ENCODE assay signal across 28 cellular contexts in genomic region chr3:46031747-46032146, GRCh38. TPM values are rescaled to one million over a fixed set of nuclear protein-coding genes. Genes with fewer than 3 reads are reported as not detected.
"Had no signal": no experiment of that assay in that cellular context is flagged by ENCODE, and none has a peak within 500 bp of the region (broad histone marks: within the 10 kb centered on the region; RNA-seq: fewer than 3 reads in every experiment).

No MANE protein-coding gene starts in this region.

- H3K4me3 ChIP-seq: stomach, suprapubic skin, testis, thoracic aorta, thyroid gland, tibial artery, tibial nerve, transverse colon, upper lobe of left lung, upper lobe of right lung, uterus, vagina had no signal

- ATAC-seq: stimulated activated effector memory CD8-positive, alpha-beta T cell treated with anti-CD3 and anti-CD28 coated beads, Interleukin-12 subunit alpha, Interleukin-12 subunit beta, amount 100 ng/mL, for 72 hours; stimulated activated naive B cell treated with anti-CD40 and anti-IgM and Interleukin-4, amounts not matched to agents 10 μg/mL and 1 μg/mL and 100 μg/mL, for 72 hours; stimulated activated naive CD8-positive, alpha-beta T cell treated with anti-CD3 and anti-CD28 coated beads, Interleukin-15, amount 100 ng/mL, for 72 hours; stimulated activated naive CD8-positive, alpha-beta T cell treated with anti-CD3 and anti-CD28 coated beads, Interleukin-15, Interleukin-2, amounts not matched to agents 100 U/mL and 50 U/mL, for 24 hours had no signal

- H3K4me1 ChIP-seq: stomach, suprapubic skin, testis, thyroid gland, tibial artery, tibial nerve, transverse colon, upper lobe of left lung, upper lobe of right lung, uterus, vagina had no signal

- H3K27ac ChIP-seq: stomach, suprapubic skin, testis, thoracic aorta, thyroid gland, tibial artery, tibial nerve, transverse colon, upper lobe of left lung, upper lobe of right lung, uterus, vagina had no signal

- H3K27me3 ChIP-seq: stomach, suprapubic skin, testis, thyroid gland, tibial artery, tibial nerve, transverse colon, upper lobe of left lung, upper lobe of right lung, uterus, vagina had no signal

- DNase-seq: stimulated activated CD4-positive, alpha-beta T cell treated with anti-CD3 and anti-CD28 coated beads, Interleukin-2, amount 100 ng/mL, for 48 hours; stimulated activated CD4-positive, alpha-beta T cell treated with anti-CD3 and anti-CD28 coated beads, Interleukin-4, amount 100 ng/mL, for 1 hour; stimulated activated CD4-positive, alpha-beta T cell treated with anti-CD3 and anti-CD28 coated beads, Interleukin-4, amount 100 ng/mL, for 24 hours; stimulated activated CD4-positive, alpha-beta T cell treated with anti-CD3 and anti-CD28 coated beads, Interleukin-4, amount 100 ng/mL, for 4 hours; stimulated activated CD8-positive, alpha-beta memory T cell treated with anti-CD3 and anti-CD28 coated beads, Interleukin-4, amount 100 ng/mL, for 48 hours; stimulated activated naive B cell treated with anti-CD40 and anti-IgM and Interleukin-4, amounts not matched to agents 10 μg/mL and 1 μg/mL and 100 μg/mL, for 72 hours; stimulated activated naive CD4-positive, alpha-beta T cell; stimulated activated naive CD4-positive, alpha-beta T cell treated with Interleukin-2 at 50 U/mL for 16 hours; stimulated activated naive CD8-positive, alpha-beta T cell treated with anti-CD3 and anti-CD28 coated beads, Interleukin-15, amount 100 ng/mL, for 72 hours; stimulated activated naive CD8-positive, alpha-beta T cell treated with anti-CD3 and anti-CD28 coated beads, Interleukin-15, Interleukin-2, amounts not matched to agents 100 U/mL and 50 U/mL, for 24 hours; stomach; substantia nigra; testis; thyroid gland; tibial artery; transverse colon; trophoblast cell; upper lobe of right lung; uterus had no signal

- H3K9me3 ChIP-seq: suprapubic skin, testis, thoracic aorta, thyroid gland, upper lobe of right lung, uterus, vagina had no signal

- H3K36me3 ChIP-seq: stomach, suprapubic skin, thoracic aorta, thyroid gland, tibial artery, tibial nerve, transverse colon, upper lobe of left lung, upper lobe of right lung, uterus, vagina had no signal

- FAIRE-seq: urothelium cell line had no signal

RNA-seq across cellular contexts. Expression of gene XCR1, which starts 4.5 kb away (rescaled TPM):
- total RNA-seq: subcutaneous adipose tissue, temporal lobe, thoracic aorta, thyroid gland, tibial nerve, vagina had no signal
